Comparison of ENCODE assay signal across 18 cellular contexts in genomic region chr20:61030130-61030529, GRCh38.
A peak's percentile ranks its signal among the peaks of the same experiment; 100 is the strongest.
DNase-seq lines count a peak whose midpoint lies in the region; ATAC-seq and TF ChIP-seq lines count a peak whose summit lies in the region.
"Had no signal": no experiment of that assay in that cellular context is flagged by ENCODE, and none has a peak within 500 bp of the region (broad histone marks: within the 10 kb centered on the region; RNA-seq: fewer than 3 reads in every experiment).

No MANE protein-coding gene starts in this region.

- no peak for TF ChIP-seq POLR2A in gastrocnemius medialis (IDR thresholded peaks at IDR 0.05)

- H3K27ac ChIP-seq in right atrium auricular region (no peak overlapping the region), heart right ventricle (no peak overlapping the region), gastrocnemius medialis (no peak overlapping the region), mesendoderm (ENCODE audit: low read depth, low read length) (no peak overlapping the region)
- H3K27ac ChIP-seq: 22Rv1, BLaER1, C4-2B, GM23248 had no signal

- H3K9ac ChIP-seq in mesendoderm (ENCODE audit: low read length) = no peak overlapping the region
- H3K9ac ChIP-seq: BLaER1, GM23248 had no signal

- no peak overlapping the region for H2AK5ac ChIP-seq in mesendoderm (ENCODE audit: low read length)

- H3K23ac ChIP-seq in mesendoderm (ENCODE audit: low read length) = no peak overlapping the region

- H3K56ac ChIP-seq in mesendoderm (ENCODE audit: low read length) = no peak overlapping the region

- no peaks in the 10 kb centered on the region for H3K27me3 ChIP-seq in right atrium auricular region
- H3K27me3 ChIP-seq in heart right ventricle = peaks cover 0 to 12% (median 0%) of the 10 kb centered on the region in 7 donors
- no peaks in the 10 kb centered on the region for H3K27me3 ChIP-seq in gastrocnemius medialis
- H3K27me3 ChIP-seq in mesendoderm (ENCODE audit: insufficient read depth, low read length, poor library complexity) = no peaks in the 10 kb centered on the region
- H3K27me3 ChIP-seq: BLaER1 had no signal

- in situ Hi-C loops in gastrocnemius medialis (cut with MboI; ENCODE audit: low sequenced_read_pairs in 4 of 4) = no loop called here

- H3K79me1 ChIP-seq in mesendoderm (ENCODE audit: low read length) = no peaks in the 10 kb centered on the region

- TF ChIP-seq CTCF in right atrium auricular region (IDR thresholded peaks at IDR 0.05) (no peak), heart right ventricle (IDR thresholded peaks at IDR 0.05) (no peak), gastrocnemius medialis (IDR thresholded peaks at IDR 0.05 in 4 of 5, conservative IDR thresholded peaks at IDR 0.05 in 1 of 5) (no peak)

- ATAC-seq in heart right ventricle (no peak), gastrocnemius medialis (peak; percentile 36 to 65)
- ATAC-seq: CD8-positive, alpha-beta T cell; HCT116 had no signal

- DNase-seq in right atrium auricular region (ENCODE audit: low spot score) (peak; percentile 38), heart right ventricle (no peak), myocyte (ENCODE audit: low read depth) (peak; percentile 1), gastrocnemius medialis (no peak), mesendoderm (no peak), kidney tubule cell (ENCODE audit: low spot score) (no peak), MV-4-11 (lab: John Stamatoyannopoulos, UW) (no peak)
- DNase-seq: Caco-2; CD4-positive, CD25-positive, alpha-beta regulatory T cell; CD8-positive, alpha-beta T cell; DMS153; DND-41; GM23248; H7 had no signal

- H3K18ac ChIP-seq in mesendoderm (ENCODE audit: low read length) = no peak overlapping the region

- intact Hi-C loops in heart right ventricle (cut with DNase I) (no loop called here), gastrocnemius medialis (cut with DNase I; ENCODE audit: low total_unique reads) (no loop called here)

- H3K9me3 ChIP-seq in right atrium auricular region (peaks cover 0 to 8% of the 10 kb centered on the region in 2 donors), heart right ventricle (peaks cover 0 to 30% (median 0%) of the 10 kb centered on the region in 11 donors), gastrocnemius medialis (no peaks in the 10 kb centered on the region)

- no peak overlapping the region for H2BK15ac ChIP-seq in mesendoderm (replicated peaks; ENCODE audit: low read depth)

- no peaks in the 10 kb centered on the region for H3K79me2 ChIP-seq in mesendoderm (ENCODE audit: control insufficient read depth, insufficient read depth, low read length)

- H4K5ac ChIP-seq in mesendoderm (ENCODE audit: low read length) = no peak overlapping the region

- H4K8ac ChIP-seq in mesendoderm (ENCODE audit: low read depth, low read length) = no peak overlapping the region

- H3K4me2 ChIP-seq in mesendoderm (ENCODE audit: low read length) = no peak overlapping the region
- H3K4me2 ChIP-seq: BLaER1 had no signal

- no peaks in the 10 kb centered on the region for H3K4me1 ChIP-seq in right atrium auricular region
- H3K4me1 ChIP-seq in heart right ventricle = no peaks in the 10 kb centered on the region
- no peaks in the 10 kb centered on the region for H3K4me1 ChIP-seq in gastrocnemius medialis
- H3K4me1 ChIP-seq in mesendoderm (ENCODE audit: control insufficient read depth, low read depth, low read length) = no peaks in the 10 kb centered on the region
- H3K4me1 ChIP-seq: BLaER1, Caco-2 had no signal

- H3K36me3 ChIP-seq in right atrium auricular region (no peaks in the 10 kb centered on the region), heart right ventricle (no peaks in the 10 kb centered on the region), gastrocnemius medialis (no peaks in the 10 kb centered on the region), mesendoderm (ENCODE audit: control insufficient read depth, insufficient read depth, low read length) (no peaks in the 10 kb centered on the region)
- H3K36me3 ChIP-seq: BLaER1 had no signal

- H3K4me3 ChIP-seq in right atrium auricular region (no peak overlapping the region), heart right ventricle (no peak overlapping the region), gastrocnemius medialis (no peak overlapping the region), mesendoderm (ENCODE audit: low read length) (no peak overlapping the region)
- H3K4me3 ChIP-seq: BLaER1, GM23248 had no signal

- no peak overlapping the region for H2BK120ac ChIP-seq in mesendoderm (ENCODE audit: low read depth, low read length)

- H2BK5ac ChIP-seq in mesendoderm (ENCODE audit: low read length) = no peak overlapping the region

- no peak overlapping the region for H3K4ac ChIP-seq in mesendoderm (ENCODE audit: low read depth, low read length)

Comparison
In these comparisons a context has a peak if more than half of its experiments do, and no peak if none do; other contexts are left out.
1. DNase-seq: peak in right atrium auricular region (single experiment) and myocyte (single experiment); none in heart right ventricle (0 of 2), gastrocnemius medialis (0 of 2), mesendoderm (single experiment), kidney tubule cell (single experiment) and MV-4-11 (single experiment).
2. ATAC-seq: peak in gastrocnemius medialis (2 of 2); none in heart right ventricle (0 of 8).